9 cellular contexts compared by ENCODE assay signal in the genomic region with DNA sequence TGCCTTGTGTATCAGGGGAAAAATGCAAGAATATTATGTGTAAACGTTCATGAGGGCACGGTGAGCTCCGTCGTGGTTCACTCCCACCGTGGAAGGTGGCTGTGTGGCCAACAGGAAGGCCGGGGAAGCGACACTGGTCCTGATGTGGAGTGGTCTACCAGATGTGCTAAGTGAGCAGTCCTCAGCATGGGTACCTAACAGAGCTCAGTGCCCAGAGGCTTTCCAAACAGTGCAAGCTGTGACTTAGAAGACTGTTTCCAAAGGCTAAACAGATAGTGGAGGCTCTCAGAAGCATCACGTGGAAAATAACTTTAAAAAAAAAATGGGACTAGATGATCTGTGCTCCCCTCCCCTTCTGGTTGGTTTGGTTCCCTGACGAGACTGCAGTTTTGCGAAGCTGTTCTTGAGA.
DNase-seq lines count a peak whose midpoint lies in the region; ATAC-seq, FAIRE-seq and TF ChIP-seq lines count a peak whose summit lies in the region.
"Had no signal": no experiment of that assay in that cellular context is flagged by ENCODE, and none has a peak within 500 bp of the region (broad histone marks: within the 10 kb centered on the region; RNA-seq: fewer than 3 reads in every experiment).

No MANE protein-coding gene starts in this region.

- peaks cover 45% of the 10 kb centered on the region for H3K36me3 Mint-ChIP-seq in T-cell

- in situ Hi-C loops in gastrocnemius medialis (cut with MboI; ENCODE audit: low sequenced_read_pairs in 4 of 4) = no loop called here

- CTCF ChIA-PET in T-cell (lab: Charles Lee) = no interaction called here

- H3K9me3 Mint-ChIP-seq in T-cell = peaks cover 0 to 7% (median 0%) of the 10 kb centered on the region in 3 donors

- POLR2A ChIA-PET in T-cell (lab: Charles Lee) = no interaction called here

- H3K36me3 ChIP-seq in esophagus (ENCODE audit: control insufficient read depth in 2 of 2, insufficient read depth in 2 of 2, low read length in 1 of 2) (peaks cover 0 to 3% of the 10 kb centered on the region in 2 donors), gastrocnemius medialis (no peaks in the 10 kb centered on the region)

- no peaks in the 10 kb centered on the region for H3K27me3 Mint-ChIP-seq in T-cell

- peak overlapping the region; percentile 97 to 98 for H3K27ac Mint-ChIP-seq in T-cell

- peak; percentile 46 for DNase-seq in Daoy (ENCODE audit: low read depth)
- no peak for DNase-seq in T-cell
- peak in 1 of 2 donors; percentile 37 for DNase-seq in gastrocnemius medialis
- DNase-seq in GM19239 (ENCODE audit: insufficient read length, low spot score) = no peak
- DNase-seq in pons (ENCODE audit: low spot score) = no peak
- no peak for DNase-seq in hypothalamus (lab: John Stamatoyannopoulos, UW)
- no peak for DNase-seq in GM03348 (ENCODE audit: low spot score)
- DNase-seq: NCI-H1417 had no signal

- peaks cover 61 to 75% (median 74%) of the 10 kb centered on the region in 3 donors for H3K4me1 Mint-ChIP-seq in T-cell

- no peak for FAIRE-seq in GM19239 (lab: Jason Lieb, UNC)

- ATAC-seq in T-cell (replicated peaks in 1 of 4) = no peak
- peak; percentile 28 to 45 for ATAC-seq in gastrocnemius medialis

- H3K4me3 Mint-ChIP-seq in T-cell = peak overlapping the region in 2 of 3 donors; percentile 74 to 87

- H3K27me3 ChIP-seq in esophagus (ENCODE audit: control insufficient read depth in 1 of 2, insufficient read depth in 2 of 2, low read length in 2 of 2) = no peaks in the 10 kb centered on the region
- no peaks in the 10 kb centered on the region for H3K27me3 ChIP-seq in gastrocnemius medialis

- no peaks in the 10 kb centered on the region for H3K9me3 ChIP-seq in esophagus (ENCODE audit: control insufficient read depth in 2 of 2, insufficient read depth in 1 of 2, low read depth in 1 of 2, low read length in 1 of 2)
- no peaks in the 10 kb centered on the region for H3K9me3 ChIP-seq in gastrocnemius medialis

- H3K27ac ChIP-seq in esophagus (ENCODE audit: low read depth in 2 of 2, low read length in 1 of 2) (peak overlapping the region; percentile 80 to 83), gastrocnemius medialis (peak overlapping the region; percentile 76 to 89 (median 87))

- H3K4me3 ChIP-seq in esophagus (ENCODE audit: low read depth in 1 of 2, low read length in 2 of 2) (no peak overlapping the region), gastrocnemius medialis (no peak overlapping the region)

- H3K4me1 ChIP-seq in esophagus (ENCODE audit: control insufficient read depth in 2 of 2, insufficient read depth in 2 of 2, low read length in 1 of 2) (peaks cover 0 to 2% of the 10 kb centered on the region in 2 donors), gastrocnemius medialis (peaks cover 49 to 67% of the 10 kb centered on the region in 2 donors)

- no peak for TF ChIP-seq CTCF in gastrocnemius medialis (IDR thresholded peaks at IDR 0.05 in 4 of 5, conservative IDR thresholded peaks at IDR 0.05 in 1 of 5)

- intact Hi-C loops in gastrocnemius medialis (cut with DNase I; ENCODE audit: low total_unique reads) = loop anchor here (2.0 to 10.0 kb wide), 2 partner anchors 18 to 248 kb away; a partner anchor contains a TSS

- no peak for TF ChIP-seq POLR2A in gastrocnemius medialis (IDR thresholded peaks at IDR 0.05)

- 38 to 48% methylated on average over 10 of the region's 10 CpGs for WGBS in esophagus, 2 donors

Comparison
In these comparisons a context has a peak if more than half of its experiments do, and no peak if none do; other contexts are left out.
1. ATAC-seq: peak in gastrocnemius medialis (2 of 2); none in T-cell (0 of 4).